ENCODE assay signal across 33 cellular contexts in genomic region chr3:126989316-126990023, GRCh38.
"Had no signal": no experiment of that assay in that cellular context is flagged by ENCODE, and none has a peak within 500 bp of the region (broad histone marks: within the 10 kb centered on the region; RNA-seq: fewer than 3 reads in every experiment).

No MANE protein-coding gene starts in this region.

- H3K4me1 Mint-ChIP-seq: activated CD4-positive, alpha-beta memory T cell treated with anti-CD3 and anti-CD28 coated beads, Interleukin-2, amount 10 ng/mL, durations not matched to agents 7 days and 5 days; activated CD4-positive, alpha-beta T cell treated with anti-CD3 and anti-CD28 coated beads, Interleukin-2, amount 10 ng/mL, durations not matched to agents 7 days and 5 days; activated CD8-positive, alpha-beta memory T cell treated with anti-CD3 and anti-CD28 coated beads, Interleukin-2, amount 10 ng/mL, durations not matched to agents 7 days and 5 days; activated naive CD4-positive, alpha-beta T cell treated with anti-CD3 and anti-CD28 coated beads, Interleukin-2, amount 10 ng/mL, durations not matched to agents 7 days and 5 days; activated naive CD4-positive, alpha-beta T cell treated with anti-CD3 and anti-CD28 coated beads, Interleukin-2, amount 50 U/mL, for 24 hours; activated naive CD8-positive, alpha-beta T cell treated with anti-CD3 and anti-CD28 coated beads, Interleukin-2, amount 10 ng/mL, durations not matched to agents 7 days and 5 days; activated naive CD8-positive, alpha-beta T cell treated with anti-CD3 and anti-CD28 coated beads, Interleukin-2, amount 50 U/mL, for 24 hours had no signal

- H3K36me3 Mint-ChIP-seq: activated CD8-positive, alpha-beta memory T cell treated with anti-CD3 and anti-CD28 coated beads, Interleukin-2, amount 10 ng/mL, durations not matched to agents 7 days and 5 days; activated naive CD4-positive, alpha-beta T cell treated with anti-CD3 and anti-CD28 coated beads, Interleukin-2, amount 10 ng/mL, durations not matched to agents 7 days and 5 days; activated naive CD4-positive, alpha-beta T cell treated with anti-CD3 and anti-CD28 coated beads, Interleukin-2, amount 50 U/mL, for 24 hours; activated naive CD8-positive, alpha-beta T cell treated with anti-CD3 and anti-CD28 coated beads, Interleukin-2, amount 10 ng/mL, durations not matched to agents 7 days and 5 days had no signal

- H3K9me3 ChIP-seq: ascending aorta had no signal

- H3K27ac ChIP-seq: VCaP had no signal

- H3K27ac Mint-ChIP-seq: activated B cell treated with CpG ODN at 0.5 μM for 24 hours; activated CD4-positive, alpha-beta memory T cell treated with anti-CD3 and anti-CD28 coated beads, Interleukin-2, amount 10 ng/mL, durations not matched to agents 7 days and 5 days; activated CD4-positive, alpha-beta T cell treated with anti-CD3 and anti-CD28 coated beads, Interleukin-2, amount 10 ng/mL, durations not matched to agents 7 days and 5 days; activated CD8-positive, alpha-beta memory T cell treated with anti-CD3 and anti-CD28 coated beads, Interleukin-2, amount 10 ng/mL, durations not matched to agents 7 days and 5 days; activated CD8-positive, alpha-beta T cell treated with anti-CD3 and anti-CD28 coated beads, Interleukin-2, amount 10 ng/mL, durations not matched to agents 7 days and 5 days; activated naive CD4-positive, alpha-beta T cell treated with anti-CD3 and anti-CD28 coated beads, Interleukin-2, amount 10 ng/mL, durations not matched to agents 7 days and 5 days; activated naive CD4-positive, alpha-beta T cell treated with anti-CD3 and anti-CD28 coated beads, Interleukin-2, amount 50 U/mL, for 24 hours; activated naive CD8-positive, alpha-beta T cell; activated naive CD8-positive, alpha-beta T cell treated with anti-CD3 and anti-CD28 coated beads, Interleukin-2, amount 10 ng/mL, durations not matched to agents 7 days and 5 days; activated naive CD8-positive, alpha-beta T cell treated with anti-CD3 and anti-CD28 coated beads, Interleukin-2, amount 50 U/mL, for 24 hours; activated T-cell treated with anti-CD3 and anti-CD28 coated beads, Interleukin-2, amount 50 U/mL, for 24 hours; activated T-helper 2 cell treated with anti-CD3 and anti-CD28 coated beads, Interferon-gamma antibody, Interleukin-2, Interleukin-4, amounts not matched to agents 10 μg/mL and 5 μg/mL and 100 μg/mL, durations not matched to agents 14 hours and 24 hours and 36 hours; brain; T-helper 1 cell treated with Interleukin-12 subunit alpha and Interleukin-12 subunit beta and Interleukin-4 antibody, amounts not matched to agents 30 μg/mL and 1 μg/mL, for 36 hours; T-helper 2 cell treated with Interferon-gamma antibody and Interleukin-4, amounts not matched to agents 5 μg/mL and 100 μg/mL, for 36 hours had no signal

- H3K4me3 ChIP-seq: ascending aorta had no signal

- DNase-seq: activated B cell treated with CpG ODN at 0.5 μM for 24 hours; activated CD4-positive, alpha-beta memory T cell treated with anti-CD3 and anti-CD28 coated beads, Interleukin-2, amount 10 ng/mL, durations not matched to agents 7 days and 5 days; activated CD4-positive, alpha-beta T cell treated with anti-CD3 and anti-CD28 coated beads for 4 hours; activated CD4-positive, alpha-beta T cell treated with anti-CD3 and anti-CD28 coated beads, Interleukin-2, amount 10 ng/mL, durations not matched to agents 7 days and 5 days; activated CD4-positive, alpha-beta T cell treated with anti-CD3 and anti-CD28 coated beads, Interleukin-2, amount 50 U/mL, for 48 hours; activated CD4-positive, CD25-positive, alpha-beta regulatory T cell treated with anti-CD3 and anti-CD28 coated beads, Interleukin-2, amount 50 U/mL, for 72 hours; activated CD8-positive, alpha-beta memory T cell treated with anti-CD3 and anti-CD28 coated beads for 24 hours; activated CD8-positive, alpha-beta memory T cell treated with anti-CD3 and anti-CD28 coated beads, Interleukin-2, amount 10 ng/mL, durations not matched to agents 7 days and 5 days; activated CD8-positive, alpha-beta memory T cell treated with anti-CD3 and anti-CD28 coated beads, Interleukin-2, amount 50 U/mL, for 48 hours; activated CD8-positive, alpha-beta T cell treated with anti-CD3 and anti-CD28 coated beads, Interleukin-2, amount 10 ng/mL, durations not matched to agents 7 days and 5 days; activated effector memory CD4-positive, alpha-beta T cell treated with Interleukin-2 at 50 U/mL for 16 hours; activated gamma-delta T cell; activated naive CD4-positive, alpha-beta T cell treated with anti-CD3 and anti-CD28 coated beads, Interleukin-2, amount 10 ng/mL, durations not matched to agents 7 days and 5 days; activated naive CD4-positive, alpha-beta T cell treated with Interleukin-2 at 50 U/mL for 16 hours; activated naive CD8-positive, alpha-beta T cell treated with anti-CD3 and anti-CD28 coated beads, Interleukin-2, amount 10 ng/mL, durations not matched to agents 7 days and 5 days; activated naive CD8-positive, alpha-beta T cell treated with anti-CD3 and anti-CD28 coated beads, Interleukin-2, amount 50 U/mL, for 24 hours; activated T-cell treated with anti-CD3 and anti-CD28 coated beads, Interleukin-2, amount 50 U/mL, for 24 hours; activated T-cell treated with anti-CD3 and anti-CD28 coated beads, Interleukin-2, amount 50 U/mL, for 48 hours; amygdala; anterior cingulate cortex; central memory CD4-positive, alpha-beta T cell; SW 1271; T-helper 1 cell; T-helper 2 cell; T-helper 9 cell had no signal

- H3K27me3 ChIP-seq: ascending aorta had no signal

- ATAC-seq: activated CD8-positive, alpha-beta memory T cell treated with anti-CD3 and anti-CD28 coated beads, Interleukin-2, amount 10 ng/mL, durations not matched to agents 7 days and 5 days; activated CD8-positive, alpha-beta T cell treated with anti-CD3 and anti-CD28 coated beads, Interleukin-2, amount 10 ng/mL, durations not matched to agents 7 days and 5 days; activated naive CD8-positive, alpha-beta T cell treated with anti-CD3 and anti-CD28 coated beads, Interleukin-2, amount 50 U/mL, for 24 hours had no signal

- H3K9me3 Mint-ChIP-seq: activated B cell treated with CpG ODN at 0.5 μM for 24 hours; activated CD4-positive, alpha-beta memory T cell treated with anti-CD3 and anti-CD28 coated beads, Interleukin-2, amount 10 ng/mL, durations not matched to agents 7 days and 5 days; activated CD4-positive, alpha-beta T cell treated with anti-CD3 and anti-CD28 coated beads, Interleukin-2, amount 10 ng/mL, durations not matched to agents 7 days and 5 days; activated naive CD4-positive, alpha-beta T cell treated with anti-CD3 and anti-CD28 coated beads, Interleukin-2, amount 10 ng/mL, durations not matched to agents 7 days and 5 days; activated naive CD4-positive, alpha-beta T cell treated with anti-CD3 and anti-CD28 coated beads, Interleukin-2, amount 50 U/mL, for 24 hours; activated naive CD8-positive, alpha-beta T cell treated with anti-CD3 and anti-CD28 coated beads, Interleukin-2, amount 10 ng/mL, durations not matched to agents 7 days and 5 days; activated naive CD8-positive, alpha-beta T cell treated with anti-CD3 and anti-CD28 coated beads, Interleukin-2, amount 50 U/mL, for 24 hours; activated T-cell treated with anti-CD3 and anti-CD28 coated beads, Interleukin-2, amount 50 U/mL, for 24 hours; activated T-helper 2 cell treated with anti-CD3 and anti-CD28 coated beads, Interferon-gamma antibody, Interleukin-2, Interleukin-4, amounts not matched to agents 10 μg/mL and 5 μg/mL and 100 μg/mL, durations not matched to agents 14 hours and 24 hours and 36 hours; brain; T-helper 1 cell treated with Interleukin-12 subunit alpha and Interleukin-12 subunit beta and Interleukin-4 antibody, amounts not matched to agents 30 μg/mL and 1 μg/mL, for 36 hours; T-helper 2 cell treated with Interferon-gamma antibody and Interleukin-4, amounts not matched to agents 5 μg/mL and 100 μg/mL, for 36 hours had no signal

- H3K4me3 Mint-ChIP-seq: activated B cell treated with CpG ODN at 0.5 μM for 24 hours; activated CD4-positive, alpha-beta memory T cell treated with anti-CD3 and anti-CD28 coated beads, Interleukin-2, amount 10 ng/mL, durations not matched to agents 7 days and 5 days; activated CD4-positive, alpha-beta T cell treated with anti-CD3 and anti-CD28 coated beads, Interleukin-2, amount 10 ng/mL, durations not matched to agents 7 days and 5 days; activated CD8-positive, alpha-beta memory T cell treated with anti-CD3 and anti-CD28 coated beads, Interleukin-2, amount 10 ng/mL, durations not matched to agents 7 days and 5 days; activated CD8-positive, alpha-beta T cell treated with anti-CD3 and anti-CD28 coated beads, Interleukin-2, amount 10 ng/mL, durations not matched to agents 7 days and 5 days; activated naive CD4-positive, alpha-beta T cell treated with anti-CD3 and anti-CD28 coated beads, Interleukin-2, amount 10 ng/mL, durations not matched to agents 7 days and 5 days; activated naive CD4-positive, alpha-beta T cell treated with anti-CD3 and anti-CD28 coated beads, Interleukin-2, amount 50 U/mL, for 24 hours; activated naive CD8-positive, alpha-beta T cell; activated naive CD8-positive, alpha-beta T cell treated with anti-CD3 and anti-CD28 coated beads, Interleukin-2, amount 10 ng/mL, durations not matched to agents 7 days and 5 days; activated naive CD8-positive, alpha-beta T cell treated with anti-CD3 and anti-CD28 coated beads, Interleukin-2, amount 50 U/mL, for 24 hours; activated T-cell treated with anti-CD3 and anti-CD28 coated beads, Interleukin-2, amount 50 U/mL, for 24 hours; brain; T-helper 1 cell treated with Interleukin-12 subunit alpha and Interleukin-12 subunit beta and Interleukin-4 antibody, amounts not matched to agents 30 μg/mL and 1 μg/mL, for 36 hours; T-helper 2 cell treated with Interferon-gamma antibody and Interleukin-4, amounts not matched to agents 5 μg/mL and 100 μg/mL, for 36 hours had no signal

- H3K27me3 Mint-ChIP-seq: activated B cell treated with CpG ODN at 0.5 μM for 24 hours; activated CD4-positive, alpha-beta memory T cell treated with anti-CD3 and anti-CD28 coated beads, Interleukin-2, amount 10 ng/mL, durations not matched to agents 7 days and 5 days; activated CD4-positive, alpha-beta T cell treated with anti-CD3 and anti-CD28 coated beads, Interleukin-2, amount 10 ng/mL, durations not matched to agents 7 days and 5 days; activated CD8-positive, alpha-beta memory T cell treated with anti-CD3 and anti-CD28 coated beads, Interleukin-2, amount 10 ng/mL, durations not matched to agents 7 days and 5 days; activated naive CD4-positive, alpha-beta T cell treated with anti-CD3 and anti-CD28 coated beads, Interleukin-2, amount 50 U/mL, for 24 hours; activated naive CD8-positive, alpha-beta T cell; activated naive CD8-positive, alpha-beta T cell treated with anti-CD3 and anti-CD28 coated beads, Interleukin-2, amount 10 ng/mL, durations not matched to agents 7 days and 5 days; activated naive CD8-positive, alpha-beta T cell treated with anti-CD3 and anti-CD28 coated beads, Interleukin-2, amount 50 U/mL, for 24 hours; activated T-cell treated with anti-CD3 and anti-CD28 coated beads, Interleukin-2, amount 50 U/mL, for 24 hours; brain had no signal
